8 cellular contexts compared by ENCODE assay signal in genomic region chr22:43014876-43015676, GRCh38. TPM values are rescaled to one million over a fixed set of nuclear protein-coding genes. Genes with fewer than 3 reads are reported as not detected.
DNase-seq lines count a peak whose midpoint lies in the region; ATAC-seq, FAIRE-seq and TF ChIP-seq lines count a peak whose summit lies in the region.

Gene PACSIN2, minus strand, starts transcription at chr22:43015149. Its CDS starts 103,069 bp downstream, at chr22:42912080.

- ATAC-seq in GM21528 (IDR thresholded peaks at IDR 0.05; ENCODE audit: low FRiP score, unreplicated experiment) = peak; percentile 86

- H4K20me1 ChIP-seq in OCI-LY3 (ENCODE audit: insufficient read depth, low read length) = peaks cover 24% of the 10 kb centered on the region
- H4K20me1 ChIP-seq in endothelial cell of umbilical vein (replicated peaks; ENCODE audit: control insufficient read depth, extremely low read depth, insufficient read depth, low read length) = no peaks in the 10 kb centered on the region

- intact Hi-C loops in endothelial cell of umbilical vein (cut with micrococcal nuclease) = loop anchor here (2.0 to 5.0 kb wide), 5 partner anchors 36 to 93 kb away; partner anchors contain the start of gene TTLL1

- H3K79me2 ChIP-seq in OCI-LY3 (ENCODE audit: low read length) (peaks cover 43% of the 10 kb centered on the region), endothelial cell of umbilical vein (ENCODE audit: control insufficient read depth, insufficient read depth, low read length) (peaks cover 38% of the 10 kb centered on the region)

- H3K9ac ChIP-seq in OCI-LY3 (ENCODE audit: low read length) (peak within 1 kb of the TSS; percentile 69), endothelial cell of umbilical vein (replicated peaks; ENCODE audit: extremely low read depth, insufficient read depth, low read length) (peak within 1 kb of the TSS; percentile 66)

- H3K27ac ChIP-seq in OCI-LY3 (ENCODE audit: low read length) = no peak within 1 kb of the TSS
- peak within 1 kb of the TSS; percentile 40 for H3K27ac ChIP-seq in endothelial cell of umbilical vein (ENCODE audit: insufficient read depth, low read depth, low read length)

- peak within 1 kb of the TSS; percentile 82 for H3K4me3 ChIP-seq in OCI-LY3 (ENCODE audit: low read length)
- H3K4me3 ChIP-seq in endothelial cell of umbilical vein (replicated peaks in 1 of 3; ENCODE audit: insufficient read depth in 1 of 3, low read depth in 1 of 3, low read length in 3 of 3) = peak within 1 kb of the TSS; percentile 72 to 96 (median 81)

- FAIRE-seq in endothelial cell of umbilical vein (lab: Jason Lieb, UNC) = peak; percentile 98

- peak within 1 kb of the TSS; percentile 75 for H2AFZ ChIP-seq in OCI-LY3 (ENCODE audit: low read depth, low read length)
- peak within 1 kb of the TSS; percentile 92 for H2AFZ ChIP-seq in endothelial cell of umbilical vein (ENCODE audit: low read depth, low read length)

- POLR2A ChIA-PET in endothelial cell of umbilical vein (lab: Charles Lee) = interaction anchor here (0.6 to 2.6 kb wide), 17 partner anchors 11 to 390 kb away, joined by 3 to 14 read pairs (median 5); partner anchors contain the start of gene ARFGAP3

- H3K36me3 ChIP-seq in OCI-LY3 (replicated peaks; ENCODE audit: low read depth, low read length) = no peaks in the 10 kb centered on the region
- H3K36me3 ChIP-seq in endothelial cell of umbilical vein (ENCODE audit: control insufficient read depth in 2 of 2, extremely low read depth in 1 of 2, insufficient read depth in 2 of 2, low read length in 2 of 2) = no peaks in the 10 kb centered on the region

- TF ChIP-seq CTCF in OCI-LY3 (IDR thresholded peaks at IDR 0.05; ENCODE audit: low read depth, low read length) (no peak), endothelial cell of umbilical vein (IDR thresholded peaks at IDR 0.05; ENCODE audit: extremely low read depth in 1 of 2, insufficient read depth in 1 of 2, low read depth in 1 of 2, low read length in 2 of 2) (no peak)

- H3K9me3 ChIP-seq in OCI-LY3 (ENCODE audit: insufficient read depth, low read length) (no peaks in the 10 kb centered on the region), endothelial cell of umbilical vein (replicated peaks; ENCODE audit: control insufficient read depth, insufficient read depth, low read length) (no peaks in the 10 kb centered on the region)

- dilution Hi-C loops in endothelial cell of umbilical vein (cut with MboI; ENCODE audit: extremely low pct_ligation_motif_present, low sequenced_read_pairs) = no loop called here

- no peaks in the 10 kb centered on the region for H3K9me1 ChIP-seq in endothelial cell of umbilical vein (replicated peaks; ENCODE audit: control insufficient read depth, extremely low read depth, insufficient read depth, low read length)

- CTCF ChIA-PET in endothelial cell of umbilical vein (lab: Charles Lee) = interaction anchor here (1.2 to 4.0 kb wide), 10 partner anchors 8 to 147 kb away, joined by 3 to 24 read pairs (median 6); no protein-coding TSS in a partner anchor

- H3K4me2 ChIP-seq in OCI-LY3 (ENCODE audit: low read length) (peak within 1 kb of the TSS; percentile 92), endothelial cell of umbilical vein (ENCODE audit: insufficient read depth, low read length) (peak within 1 kb of the TSS; percentile 93)

- H3K27me3 ChIP-seq in OCI-LY3 (ENCODE audit: low read depth, low read length) (no peaks in the 10 kb centered on the region), endothelial cell of umbilical vein (ENCODE audit: control insufficient read depth in 2 of 2, insufficient read depth in 2 of 2, low read length in 2 of 2) (peaks cover 0 to 1% of the 10 kb centered on the region in 2 experiments)

- peaks cover 11% of the 10 kb centered on the region for H3K4me1 ChIP-seq in OCI-LY3 (ENCODE audit: low read length)
- H3K4me1 ChIP-seq in endothelial cell of umbilical vein (ENCODE audit: control insufficient read depth, extremely low read depth, insufficient read depth, low read length) = peaks cover 17% of the 10 kb centered on the region

- peak; percentile 81 for TF ChIP-seq POLR2A in endothelial cell of umbilical vein (IDR thresholded peaks at IDR 0.05; ENCODE audit: low read depth, low read length)

- DNase-seq in DMS114 treated with DMSO at 0.1 percent for 48 hours (lab: John Stamatoyannopoulos, UW; ENCODE audit: unreplicated experiment) = peak; percentile 94
- DNase-seq in HuH-7.5 (ENCODE audit: low spot score) = peak; percentile 98
- peak; percentile 99 for DNase-seq in activated CD8-positive, alpha-beta memory T cell treated with anti-CD3 and anti-CD28 coated beads, Interleukin-2, amount 50 U/mL, for 48 hours
- DNase-seq in endothelial cell of umbilical vein (ENCODE audit: low read depth, low spot score) = peak; percentile 98
- DNase-seq in middle frontal gyrus (ENCODE audit: extremely low spot score, low spot score) = peak; percentile 93
- peak; percentile 97 to 98 for DNase-seq in stimulated activated CD8-positive, alpha-beta memory T cell treated with anti-CD3 and anti-CD28 coated beads, Interleukin-2, amount 100 ng/mL, for 1 hour (ENCODE audit: low read depth in 2 of 2)

- BruUV-seq in endothelial cell of umbilical vein (replicated peaks; lab: Mats Ljungman, UMichigan) = no TSS peak

TF ChIP-seq in endothelial cell of umbilical vein, 7 proteins besides CTCF, POLR2A, EP300 and RAD21:
- no peak for TF ChIP-seq FOS (IDR thresholded peaks at IDR 0.05; ENCODE audit: borderline replicate concordance, insufficient read depth, low read length)
- peak; percentile 55 for TF ChIP-seq POLR2AphosphoS5 (IDR thresholded peaks at IDR 0.05; ENCODE audit: insufficient read depth, low read depth, low read length)

RNA-seq across cellular contexts. Expression of gene PACSIN2, which starts in this region (rescaled TPM):
- total RNA-seq in endothelial cell of umbilical vein = 63.9 and 64.5 TPM in 2 replicates
- 37.7 and 46.2 TPM in 2 replicates for polyA plus RNA-seq in endothelial cell of umbilical vein
- 51.2 and 52.3 TPM in 2 replicates for polyA plus RNA-seq in endothelial cell of umbilical vein (2011; cell fraction: cytosol; rRNA removed)
- polyA plus RNA-seq in endothelial cell of umbilical vein (2011; cell fraction: nucleus; rRNA removed) = 43.0 and 55.9 TPM in 2 replicates
- 35.2 and 38.2 TPM in 2 replicates for polyA plus RNA-seq in endothelial cell of umbilical vein (2012)
- 32.5 and 34.4 TPM in 2 replicates for polyA minus RNA-seq in endothelial cell of umbilical vein
- 12.3 TPM for polyA minus RNA-seq in endothelial cell of umbilical vein (2011; cell fraction: cytosol; rRNA and poly(A)+ RNA removed)
- 20.3 and 24.5 TPM in 2 replicates for polyA minus RNA-seq in endothelial cell of umbilical vein (2011; cell fraction: nucleus; rRNA and poly(A)+ RNA removed)
